Comparison of ENCODE assay signal across 14 cellular contexts in the genomic region with DNA sequence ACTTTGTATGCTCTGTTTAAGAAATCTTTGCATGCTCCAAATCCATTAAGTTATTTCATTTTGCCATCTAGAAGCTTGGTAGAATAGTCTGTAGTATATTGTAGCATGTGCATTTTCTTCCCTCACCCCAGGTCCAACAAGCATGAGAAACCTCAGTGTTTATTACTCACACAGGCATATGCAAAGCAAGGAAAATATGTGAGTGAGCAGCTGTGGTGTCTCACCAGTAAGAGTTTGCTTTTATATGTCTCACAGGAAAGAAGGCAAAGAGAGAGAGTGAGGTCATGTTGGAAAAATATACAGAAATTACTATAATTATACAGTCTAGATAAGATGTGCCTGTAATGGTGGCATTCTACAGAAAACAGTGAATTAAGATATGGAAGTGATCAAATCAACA.
DNase-seq lines count a peak whose midpoint lies in the region; ATAC-seq and TF ChIP-seq lines count a peak whose summit lies in the region.
"Had no signal": no experiment of that assay in that cellular context is flagged by ENCODE, and none has a peak within 500 bp of the region (broad histone marks: within the 10 kb centered on the region; RNA-seq: fewer than 3 reads in every experiment).

No MANE protein-coding gene starts in this region.

- H3K4me3 ChIP-seq in PC-3 (ENCODE audit: low read length) (no peak overlapping the region), brain microvascular endothelial cell (ENCODE audit: low read depth, low read length) (no peak overlapping the region), mesenchymal stem cell (ENCODE audit: insufficient read depth in 1 of 2, low read depth in 1 of 2, low read length in 2 of 2) (no peak overlapping the region)
- H3K4me3 ChIP-seq: A549, BLaER1 had no signal

- H4K8ac ChIP-seq in mesenchymal stem cell (ENCODE audit: low read length), result no peak overlapping the region

- H3K79me1 ChIP-seq in mesenchymal stem cell (replicated peaks; ENCODE audit: low read length, poor library complexity, severe bottlenecking), result no peaks in the 10 kb centered on the region

- no peak overlapping the region for H2BK5ac ChIP-seq in mesenchymal stem cell (ENCODE audit: low read depth, low read length, poor library complexity, severe bottlenecking)

- ATAC-seq in PC-3 (no peak), GM18870 (IDR thresholded peaks at IDR 0.05; ENCODE audit: unreplicated experiment) (no peak)
- ATAC-seq: A549, HepG2 had no signal

- no peak overlapping the region for H3K4me2 ChIP-seq in PC-3 (ENCODE audit: low read length)
- H3K4me2 ChIP-seq in mesenchymal stem cell (ENCODE audit: low read length, poor library complexity, severe bottlenecking), result no peak overlapping the region
- H3K4me2 ChIP-seq: A549, BLaER1 had no signal

- H2AFZ ChIP-seq in PC-3 (ENCODE audit: low read length) (no peak overlapping the region), mesenchymal stem cell (ENCODE audit: low read depth, low read length) (no peak overlapping the region)

- H2BK12ac ChIP-seq in mesenchymal stem cell (ENCODE audit: low read length in 2 of 2), result no peak overlapping the region

- CTCF ChIA-PET in PC-3 (lab: Charles Lee), result no interaction called here

- H3K18ac ChIP-seq in mesenchymal stem cell (ENCODE audit: low read depth in 1 of 2, low read length in 2 of 2), result no peak overlapping the region

- H3K36me3 ChIP-seq in PC-3 (ENCODE audit: low read depth, low read length) (no peaks in the 10 kb centered on the region), brain microvascular endothelial cell (replicated peaks) (no peaks in the 10 kb centered on the region), mesenchymal stem cell (ENCODE audit: control insufficient read depth in 1 of 2, insufficient read depth in 2 of 2, low read depth in 1 of 2, low read length in 2 of 2) (no peaks in the 10 kb centered on the region)
- H3K36me3 ChIP-seq: BLaER1 had no signal

- no peak overlapping the region for H3K4ac ChIP-seq in mesenchymal stem cell (ENCODE audit: low read depth in 1 of 2, low read length in 2 of 2)

- no peaks in the 10 kb centered on the region for H3K9me2 ChIP-seq in PC-3 (replicated peaks; ENCODE audit: low read length)

- DNase-seq in PC-3, result peak; percentile 15
- peak; percentile 11 for DNase-seq in brain microvascular endothelial cell
- peak; percentile 17 for DNase-seq in mesenchymal stem cell
- no peak for DNase-seq in AG08396 (ENCODE audit: low spot score)
- no peak for DNase-seq in inferior parietal cortex (ENCODE audit: extremely low spot score)
- no peak for DNase-seq in stimulated activated naive CD4-positive, alpha-beta T cell (lab: John Stamatoyannopoulos, UW)
- DNase-seq: AML-193, DMS53, HCEC 1CT, HFFc6 had no signal

- no peaks in the 10 kb centered on the region for H3K79me2 ChIP-seq in PC-3 (ENCODE audit: low read length)

- H3K23ac ChIP-seq in mesenchymal stem cell (ENCODE audit: low read length in 2 of 2), result no peak overlapping the region

- POLR2A ChIA-PET in PC-3 (lab: Charles Lee; ENCODE audit: unreplicated experiment), result no interaction called here

- no peak overlapping the region for H2BK15ac ChIP-seq in mesenchymal stem cell (ENCODE audit: low read depth, poor library complexity, severe bottlenecking)

- no peak overlapping the region for H3K14ac ChIP-seq in mesenchymal stem cell (ENCODE audit: low read length in 2 of 2)

- H3K27ac ChIP-seq in PC-3 (ENCODE audit: low read length), result no peak overlapping the region
- H3K27ac ChIP-seq in brain microvascular endothelial cell, result no peak overlapping the region
- no peak overlapping the region for H3K27ac ChIP-seq in mesenchymal stem cell (ENCODE audit: low read length, poor library complexity, severe bottlenecking)
- H3K27ac ChIP-seq: A549, BLaER1 had no signal

- in situ Hi-C loops in brain microvascular endothelial cell (cut with HindIII; ENCODE audit: low pct_ligation_motif_present, low sequenced_read_pairs), result no loop called here

- H3F3A ChIP-seq in PC-3 (ENCODE audit: low read length, unreplicated experiment), result no peaks in the 10 kb centered on the region

- H3K27me3 ChIP-seq in PC-3 (ENCODE audit: low read length) (no peaks in the 10 kb centered on the region), brain microvascular endothelial cell (replicated peaks) (no peaks in the 10 kb centered on the region), mesenchymal stem cell (ENCODE audit: control insufficient read depth in 1 of 2, insufficient read depth in 1 of 2, low read length in 2 of 2) (no peaks in the 10 kb centered on the region)
- H3K27me3 ChIP-seq: BLaER1 had no signal

- TF ChIP-seq CTCF in PC-3 (conservative IDR thresholded peaks at IDR 0.05; ENCODE audit: low read depth, low read length) (no peak), brain microvascular endothelial cell (IDR thresholded peaks at IDR 0.05; ENCODE audit: low read depth, low read length, missing control alignments) (no peak)

- H3K4me1 ChIP-seq in PC-3 (ENCODE audit: insufficient read depth, low read length), result no peaks in the 10 kb centered on the region
- H3K4me1 ChIP-seq in mesenchymal stem cell (ENCODE audit: control insufficient read depth, insufficient read depth, low read depth, low read length), result no peaks in the 10 kb centered on the region
- H3K4me1 ChIP-seq: A549, BLaER1 had no signal

- no peak overlapping the region for H2AK5ac ChIP-seq in mesenchymal stem cell (ENCODE audit: low read length, severe bottlenecking)

- BruUV-seq in PC-3 (replicated peaks; lab: Mats Ljungman, UMichigan), result no TSS peak

- intact Hi-C loops in PC-3 (cut with micrococcal nuclease), result no loop called here

- H4K20me1 ChIP-seq in PC-3 (ENCODE audit: low read length), result no peaks in the 10 kb centered on the region
- H4K20me1 ChIP-seq: BLaER1 had no signal

- H3K9ac ChIP-seq in PC-3 (ENCODE audit: low read length) (no peak overlapping the region), mesenchymal stem cell (ENCODE audit: low read length) (no peak overlapping the region)
- H3K9ac ChIP-seq: BLaER1 had no signal

- H4K91ac ChIP-seq in mesenchymal stem cell (ENCODE audit: low read length), result no peak overlapping the region

- no peaks in the 10 kb centered on the region for H3K9me3 ChIP-seq in PC-3 (ENCODE audit: low read length)
- H3K9me3 ChIP-seq in mesenchymal stem cell (ENCODE audit: control insufficient read depth, low read length), result no peaks in the 10 kb centered on the region
- H3K9me3 ChIP-seq: A549, BLaER1 had no signal

- H2BK120ac ChIP-seq in mesenchymal stem cell (ENCODE audit: low read depth, low read length), result no peak overlapping the region

Comparison
In these comparisons a context has a peak if more than half of its experiments do, and no peak if none do; other contexts are left out.
1. DNase-seq: peak in PC-3 (single experiment), brain microvascular endothelial cell (single experiment) and mesenchymal stem cell (single experiment); none in AG08396 (single experiment), inferior parietal cortex (single experiment) and stimulated activated naive CD4-positive, alpha-beta T cell (0 of 6).